18 cellular contexts compared by ENCODE assay signal in the genomic region with DNA sequence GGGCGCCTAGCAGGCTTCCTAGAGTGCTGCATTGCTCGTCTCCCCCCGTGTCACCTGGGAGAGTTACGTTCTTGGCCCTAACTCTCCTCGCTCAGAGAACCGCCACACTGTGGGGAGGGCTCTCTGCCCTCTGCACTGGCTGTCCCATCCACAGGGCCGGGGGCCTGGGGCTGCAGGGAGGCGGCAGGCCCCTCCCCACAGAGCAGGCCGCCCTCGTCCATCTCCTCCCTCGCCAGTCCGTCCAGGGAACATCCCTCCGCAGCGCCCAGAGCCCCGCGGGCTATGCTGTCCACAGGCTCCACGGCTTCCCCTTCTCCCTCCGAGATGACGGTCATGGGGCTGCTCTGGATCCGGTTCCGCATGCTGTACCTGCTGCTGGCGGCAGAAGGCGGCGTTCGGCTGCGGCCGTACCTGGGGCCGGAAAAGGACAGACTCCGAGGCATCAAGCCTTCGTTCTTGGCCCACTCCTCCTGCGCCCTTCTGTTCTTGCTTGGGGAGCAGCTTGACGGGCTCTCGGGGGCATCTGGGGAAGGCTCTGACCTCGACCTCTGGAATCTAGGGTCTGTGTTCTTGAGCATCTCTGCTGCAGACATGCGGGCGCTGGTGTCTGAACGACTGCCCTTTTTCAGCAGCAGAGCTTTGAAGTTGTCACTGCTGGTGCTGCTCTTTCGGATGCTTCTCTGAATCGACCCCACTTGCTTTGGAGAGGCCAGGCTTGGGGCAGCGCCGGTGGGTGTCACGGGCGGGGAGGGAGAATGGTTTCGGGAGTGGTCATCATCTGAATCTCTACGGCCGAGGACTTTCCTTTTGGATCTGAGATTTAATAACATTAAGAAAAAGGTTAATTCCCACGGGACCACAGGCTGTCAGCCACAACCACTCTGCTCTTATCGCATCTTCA. TPM values are rescaled to one million over a fixed set of nuclear protein-coding genes. Genes with fewer than 3 reads are reported as not detected.
A peak's percentile ranks its signal among the peaks of the same experiment; 100 is the strongest.
DNase-seq lines count a peak whose midpoint lies in the region; ATAC-seq and TF ChIP-seq lines count a peak whose summit lies in the region.
"Had no signal": no experiment of that assay in that cellular context is flagged by ENCODE, and none has a peak within 500 bp of the region (broad histone marks: within the 10 kb centered on the region; RNA-seq: fewer than 3 reads in every experiment).

No MANE protein-coding gene starts in this region.

- H4K91ac ChIP-seq in H9 (ENCODE audit: insufficient read length, low read depth, low read length): no peak overlapping the region

- no peaks in the 10 kb centered on the region for H3K27me3 ChIP-seq in H9 (ENCODE audit: insufficient read depth, low read length)

- WGBS in H9 (ENCODE audit: extremely low coverage, insufficient read length, low lambda C conversion rate): no CpG with 5 or more reads among the region's 48 CpGs

- no peak overlapping the region for H2AFZ ChIP-seq in H9 (ENCODE audit: low read length)
- H2AFZ ChIP-seq: PC-9 had no signal

- no peaks in the 10 kb centered on the region for H3K79me2 ChIP-seq in H9 (ENCODE audit: insufficient read depth, low read length)

- H2AK5ac ChIP-seq in H9 (ENCODE audit: insufficient read length, low read length): no peak overlapping the region

- H2BK20ac ChIP-seq in H9 (ENCODE audit: low read depth, low read length, poor library complexity, severe bottlenecking): no peak overlapping the region

- H3K9me3 ChIP-seq in H9 (ENCODE audit: control insufficient read depth, low read depth, low read length): no peaks in the 10 kb centered on the region

- H3K4me1 Mint-ChIP-seq in H9 (0 out of 4 replicates have a peak, but pooled peaks cover 0 to under 1% of the 10 kb centered on the region in 2 experiments), WTC11 (0 out of 2 replicates have a peak, but pooled peaks cover 1% of the 10 kb centered on the region)
- H3K4me1 Mint-ChIP-seq in stimulated activated effector memory CD8-positive, alpha-beta T cell treated with anti-CD3 and anti-CD28 coated beads, Interleukin-12 subunit alpha, Interleukin-12 subunit beta, amount 100 ng/mL, for 72 hours: no peaks in the 10 kb centered on the region

- H3K27me3 Mint-ChIP-seq in H9 (ENCODE audit: low read depth) (no peaks in the 10 kb centered on the region), WTC11 (ENCODE audit: low read depth) (no peaks in the 10 kb centered on the region)

- no peaks in the 10 kb centered on the region for H4K20me1 ChIP-seq in H9 (ENCODE audit: control insufficient read depth, insufficient read depth, insufficient read length)

- H4K5ac ChIP-seq in H9 (ENCODE audit: insufficient read length, low read depth, low read length): no peak overlapping the region

- H3K56ac ChIP-seq in H9 (ENCODE audit: insufficient read length, low read depth, low read length): no peak overlapping the region

- no peak overlapping the region for H4K8ac ChIP-seq in H9 (replicated peaks; ENCODE audit: insufficient read length, low read depth, low read length)

- no peak overlapping the region for H2BK5ac ChIP-seq in H9 (ENCODE audit: insufficient read length, low read length)

- CTCF ChIA-PET in WTC11 (lab: Charles Lee): interaction anchor here (1.9 kb wide), 1 partner anchor 94 kb away, joined by 12 read pairs; no protein-coding TSS in a partner anchor

- H3K9me3 Mint-ChIP-seq in H9: no peaks in the 10 kb centered on the region
- no peaks in the 10 kb centered on the region for H3K9me3 Mint-ChIP-seq in WTC11
- H3K9me3 Mint-ChIP-seq in stimulated activated effector memory CD8-positive, alpha-beta T cell treated with anti-CD3 and anti-CD28 coated beads, Interleukin-12 subunit alpha, Interleukin-12 subunit beta, amount 100 ng/mL, for 72 hours: no peaks in the 10 kb centered on the region

- no peak overlapping the region for H3K4ac ChIP-seq in H9 (ENCODE audit: low read depth, low read length)

- no peak overlapping the region for H2BK120ac ChIP-seq in H9 (ENCODE audit: low read depth, low read length, poor library complexity, severe bottlenecking)

- ATAC-seq in WTC11: peak; percentile 71
- peak; percentile 1 for ATAC-seq in left lobe of liver
- ATAC-seq in stimulated activated effector memory CD8-positive, alpha-beta T cell treated with anti-CD3 and anti-CD28 coated beads, Interleukin-12 subunit alpha, Interleukin-12 subunit beta, amount 100 ng/mL, for 72 hours: peak; percentile 28
- no peak for ATAC-seq in HG03521 (IDR thresholded peaks at IDR 0.05; ENCODE audit: unreplicated experiment)

- H2BK15ac ChIP-seq in H9 (ENCODE audit: low read depth, low read length): no peak overlapping the region

- H3K4me3 Mint-ChIP-seq in H9: no peak overlapping the region
- H3K4me3 Mint-ChIP-seq in WTC11: no peak overlapping the region
- H3K4me3 Mint-ChIP-seq in stimulated activated effector memory CD8-positive, alpha-beta T cell treated with anti-CD3 and anti-CD28 coated beads, Interleukin-12 subunit alpha, Interleukin-12 subunit beta, amount 100 ng/mL, for 72 hours: no peak overlapping the region

- H3K23ac ChIP-seq in H9 (ENCODE audit: insufficient read length, low read depth, low read length): no peak overlapping the region

- POLR2A ChIA-PET in WTC11 (lab: Charles Lee): no interaction called here

- H3K23me2 ChIP-seq in H9 (ENCODE audit: insufficient read length, low read depth, low read length, poor library complexity, severe bottlenecking): no peaks in the 10 kb centered on the region

- H3K36me3 Mint-ChIP-seq in H9 (ENCODE audit: insufficient read depth in 1 of 3, low read depth in 3 of 3) (peaks cover 9 to 36% (median 15%) of the 10 kb centered on the region in 3 experiments), WTC11 (peaks cover 15% of the 10 kb centered on the region; the same call in 1 of the 2 replicates)
- H3K36me3 Mint-ChIP-seq in stimulated activated effector memory CD8-positive, alpha-beta T cell treated with anti-CD3 and anti-CD28 coated beads, Interleukin-12 subunit alpha, Interleukin-12 subunit beta, amount 100 ng/mL, for 72 hours: no peaks in the 10 kb centered on the region

- H3K18ac ChIP-seq in H9 (ENCODE audit: insufficient read length, low read depth, low read length): no peak overlapping the region

- no peak overlapping the region for H2BK12ac ChIP-seq in H9 (ENCODE audit: insufficient read length, low read depth, low read length)

- no peaks in the 10 kb centered on the region for H3K4me1 ChIP-seq in H9 (ENCODE audit: insufficient read depth, low read length)

- H3K27ac ChIP-seq in H9 (ENCODE audit: insufficient read length, low read depth, low read length): no peak overlapping the region
- H3K27ac ChIP-seq: KMS-11 had no signal

- no peak overlapping the region for H3K14ac ChIP-seq in H9 (ENCODE audit: insufficient read depth, low read length)

- peak; percentile 61 for DNase-seq in H9
- DNase-seq in WTC11 (ENCODE audit: low spot score): no peak
- no peak for DNase-seq in left lobe of liver (ENCODE audit: low spot score)
- DNase-seq in stimulated activated effector memory CD8-positive, alpha-beta T cell treated with anti-CD3 and anti-CD28 coated beads, Interleukin-12 subunit alpha, Interleukin-12 subunit beta, amount 100 ng/mL, for 72 hours (ENCODE audit: low spot score in 2 of 2): no peak
- no peak for DNase-seq in nucleus accumbens (lab: John Stamatoyannopoulos, UW)
- DNase-seq in anterior cingulate cortex (lab: John Stamatoyannopoulos, UW): no peak
- DNase-seq in MV-4-11 (lab: John Stamatoyannopoulos, UW): no peak
- DNase-seq: AML-193, COR-L47, DMS 273 treated with DMSO at 0.1 percent for 48 hours, NCI-H1436 treated with DMSO at 0.1 percent for 48 hours, NCI-H2029, NCI-H2171, NCI-H526, PC-9 had no signal

- TF ChIP-seq CTCF in H9 (conservative IDR thresholded peaks at IDR 0.05) (no peak), WTC11 (IDR thresholded peaks at IDR 0.05) (no peak)

- H3K9ac ChIP-seq in H9 (ENCODE audit: extremely low read depth, insufficient read length, low read length): no peak overlapping the region
- H3K9ac ChIP-seq: KMS-11 had no signal

- H3K27ac Mint-ChIP-seq in H9 (peak overlapping the region in 2 of 3 experiments; percentile 60 to 73; a peak in 2 of 7 replicates), WTC11 (no peak overlapping the region)
- no peak overlapping the region for H3K27ac Mint-ChIP-seq in stimulated activated effector memory CD8-positive, alpha-beta T cell treated with anti-CD3 and anti-CD28 coated beads, Interleukin-12 subunit alpha, Interleukin-12 subunit beta, amount 100 ng/mL, for 72 hours

- no peak overlapping the region for H3T11ph ChIP-seq in H9 (ENCODE audit: low read length)

- H3K79me1 ChIP-seq in H9 (ENCODE audit: insufficient read depth, low read depth, low read length, poor library complexity, severe bottlenecking): no peaks in the 10 kb centered on the region

- H3K4me2 ChIP-seq in H9 (ENCODE audit: insufficient read depth, insufficient read length, low read length): no peak overlapping the region
- H3K4me2 ChIP-seq: KMS-11, PC-9 had no signal

TF ChIP-seq in WTC11, 78 proteins besides CTCF, POLR2A, EP300 and RAD21 (continues in another document):
- TF ChIP-seq, protein P1, sequence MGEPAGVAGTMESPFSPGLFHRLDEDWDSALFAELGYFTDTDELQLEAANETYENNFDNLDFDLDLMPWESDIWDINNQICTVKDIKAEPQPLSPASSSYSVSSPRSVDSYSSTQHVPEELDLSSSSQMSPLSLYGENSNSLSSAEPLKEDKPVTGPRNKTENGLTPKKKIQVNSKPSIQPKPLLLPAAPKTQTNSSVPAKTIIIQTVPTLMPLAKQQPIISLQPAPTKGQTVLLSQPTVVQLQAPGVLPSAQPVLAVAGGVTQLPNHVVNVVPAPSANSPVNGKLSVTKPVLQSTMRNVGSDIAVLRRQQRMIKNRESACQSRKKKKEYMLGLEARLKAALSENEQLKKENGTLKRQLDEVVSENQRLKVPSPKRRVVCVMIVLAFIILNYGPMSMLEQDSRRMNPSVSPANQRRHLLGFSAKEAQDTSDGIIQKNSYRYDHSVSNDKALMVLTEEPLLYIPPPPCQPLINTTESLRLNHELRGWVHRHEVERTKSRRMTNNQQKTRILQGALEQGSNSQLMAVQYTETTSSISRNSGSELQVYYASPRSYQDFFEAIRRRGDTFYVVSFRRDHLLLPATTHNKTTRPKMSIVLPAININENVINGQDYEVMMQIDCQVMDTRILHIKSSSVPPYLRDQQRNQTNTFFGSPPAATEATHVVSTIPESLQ (CRISPR knock-in tag; IDR thresholded peaks at IDR 0.05): no peak
- no peak for TF ChIP-seq PRRX2 (CRISPR knock-in tag; IDR thresholded peaks at IDR 0.05)
- TF ChIP-seq IRF2 (CRISPR knock-in tag; IDR thresholded peaks at IDR 0.05; ENCODE audit: borderline replicate concordance, low read depth): no peak
- no peak for TF ChIP-seq ZNF121 (CRISPR knock-in tag; IDR thresholded peaks at IDR 0.05)
- no peak for TF ChIP-seq MYBL2 (CRISPR knock-in tag; IDR thresholded peaks at IDR 0.05)

RNA-seq across cellular contexts. Expression of a gene that starts 20.2 kb away (rescaled TPM):
- 57.0 and 57.8 TPM in 2 replicates for total RNA-seq in H9 (2021)
- 31.9 to 40.9 TPM (median 36.1 TPM) in 3 replicates for total RNA-seq in WTC11 (2021)
- total RNA-seq in left lobe of liver: 73.4 TPM

RNA-seq across cellular contexts. Expression of a gene that starts 46.5 kb away (rescaled TPM):
- total RNA-seq in H9 (2021) (not detected in 2 replicates), WTC11 (2021) (not detected in 3 replicates), left lobe of liver (not detected)
- total RNA-seq: PC-9, SK-MEL-5 had no signal

Comparison
In these comparisons a context has a peak if more than half of its experiments do, and no peak if none do; other contexts are left out.
1. H3K27ac Mint-ChIP-seq: peak in H9 (2 of 3); none in WTC11 (single experiment) and stimulated activated effector memory CD8-positive, alpha-beta T cell treated with anti-CD3 and anti-CD28 coated beads, Interleukin-12 subunit alpha, Interleukin-12 subunit beta, amount 100 ng/mL, for 72 hours (single experiment).